1 cellular context compared by ENCODE assay signal in the genomic region with DNA sequence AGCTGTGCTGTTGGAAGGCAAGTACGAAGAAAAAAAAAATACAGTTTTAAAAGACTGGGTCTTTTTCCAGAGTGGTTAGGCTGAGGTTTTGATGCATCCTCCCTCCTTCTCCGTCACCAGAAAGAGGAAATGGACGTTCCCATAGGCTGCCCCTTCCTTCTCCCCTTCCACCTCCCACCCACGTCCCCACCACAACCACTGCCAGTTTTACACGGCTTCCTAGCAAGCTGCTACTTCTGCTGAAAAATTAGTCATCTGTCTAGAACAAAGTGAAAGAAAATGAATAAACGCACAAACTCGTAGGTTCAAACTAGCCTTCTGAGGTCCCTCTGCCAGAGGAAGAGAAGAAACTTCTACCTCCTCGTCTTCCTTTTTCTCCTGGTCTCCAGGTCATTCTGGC.
TF ChIP-seq lines count a peak whose summit lies in the region.

No MANE protein-coding gene starts in this region.

TF ChIP-seq in GM12878, 131 proteins besides CTCF, POLR2A, EP300 and RAD21 (continued from another document):
- TF ChIP-seq SPI1 (IDR thresholded peaks at IDR 0.05; ENCODE audit: borderline replicate concordance, insufficient read depth, low read depth, low read length) (peak; percentile 58), CBFB (IDR thresholded peaks at IDR 0.05; ENCODE audit: low read depth) (0 out of 2 replicates have a peak, but pooled peaks have one; percentile 23), GATAD2B (conservative IDR thresholded peaks at IDR 0.05; ENCODE audit: low read depth) (no peak)
- TF ChIP-seq, protein P1, sequence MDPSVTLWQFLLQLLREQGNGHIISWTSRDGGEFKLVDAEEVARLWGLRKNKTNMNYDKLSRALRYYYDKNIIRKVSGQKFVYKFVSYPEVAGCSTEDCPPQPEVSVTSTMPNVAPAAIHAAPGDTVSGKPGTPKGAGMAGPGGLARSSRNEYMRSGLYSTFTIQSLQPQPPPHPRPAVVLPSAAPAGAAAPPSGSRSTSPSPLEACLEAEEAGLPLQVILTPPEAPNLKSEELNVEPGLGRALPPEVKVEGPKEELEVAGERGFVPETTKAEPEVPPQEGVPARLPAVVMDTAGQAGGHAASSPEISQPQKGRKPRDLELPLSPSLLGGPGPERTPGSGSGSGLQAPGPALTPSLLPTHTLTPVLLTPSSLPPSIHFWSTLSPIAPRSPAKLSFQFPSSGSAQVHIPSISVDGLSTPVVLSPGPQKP (IDR thresholded peaks at IDR 0.05; ENCODE audit: low read depth, low read length): no peak
TF ChIP-seq in GM12878: peak in this region for 8.
